ENCODE assay signal across 14 cellular contexts in genomic region chr18:61891874-61892273, GRCh38. TPM values are rescaled to one million over a fixed set of nuclear protein-coding genes. Genes with fewer than 3 reads are reported as not detected.
DNase-seq lines count a peak whose midpoint lies in the region; ATAC-seq and TF ChIP-seq lines count a peak whose summit lies in the region.
"Had no signal": no experiment of that assay in that cellular context is flagged by ENCODE, and none has a peak within 500 bp of the region (broad histone marks: within the 10 kb centered on the region; RNA-seq: fewer than 3 reads in every experiment).

No MANE protein-coding gene starts in this region.

- TF ChIP-seq RAD21 in SK-N-SH (IDR thresholded peaks at IDR 0.05; ENCODE audit: low read length) = no peak; the same call in 1 of the 2 replicates

- H3K9ac ChIP-seq in SK-N-SH (peak overlapping the region; percentile 87; the same call in 1 of the 2 replicates), fibroblast of lung (ENCODE audit: insufficient read depth, low read length) (no peak overlapping the region)
- H3K9ac ChIP-seq: BLaER1 had no signal

- H3K27ac Mint-ChIP-seq in osteocyte (ENCODE audit: unreplicated experiment) = peak overlapping the region; percentile 87
- H3K27ac Mint-ChIP-seq in activated CD4-positive, alpha-beta memory T cell treated with anti-CD3 and anti-CD28 coated beads for 36 hours = no peak overlapping the region

- TF ChIP-seq EP300 in SK-N-SH (IDR thresholded peaks at IDR 0.05; ENCODE audit: borderline replicate concordance in 1 of 2, low read depth in 1 of 2, low read length in 1 of 2) = peak in 1 of 2 experiments; percentile 43; a peak in 1 of 4 replicates

- H3K4me3 ChIP-seq in AG04450 (ENCODE audit: low read depth, low read length) = peak overlapping the region; percentile 14; the same call in 1 of the 2 replicates
- H3K4me3 ChIP-seq in SK-N-SH (ENCODE audit: low read depth in 2 of 2, low read length in 1 of 2) = peak overlapping the region; percentile 91 to 95
- peak overlapping the region in 3 of 4 experiments; percentile 70 to 94 (median 90) for H3K4me3 ChIP-seq in fibroblast of lung (replicated peaks in 1 of 4; ENCODE audit: control extremely low read depth in 1 of 4, insufficient read depth in 1 of 4, low read depth in 3 of 4, low read length in 4 of 4)

- no peaks in the 10 kb centered on the region for H3F3A ChIP-seq in SK-N-SH (replicated peaks; ENCODE audit: insufficient read depth)

- CTCF ChIA-PET in AG04450 (lab: Charles Lee) = no interaction called here
- CTCF ChIA-PET in SK-N-SH (lab: Yijun Ruan, JAX) = interaction anchor here (1.9 kb wide), 1 partner anchor 12 kb away, joined by 6 read pairs; no protein-coding TSS in a partner anchor
- CTCF ChIA-PET in activated CD4-positive, alpha-beta memory T cell treated with anti-CD3 and anti-CD28 coated beads for 36 hours (lab: Charles Lee) = no interaction called here

- intact Hi-C loops in activated CD4-positive, alpha-beta memory T cell treated with anti-CD3 and anti-CD28 coated beads for 36 hours (cut with micrococcal nuclease) = loop anchor here (2.0 to 10.0 kb wide), 3 partner anchors 257 to 337 kb away; partner anchors contain the start of genes PIGN and RELCH

- H3K9me3 ChIP-seq in AG04450 (ENCODE audit: control insufficient read depth, insufficient read depth, low read length) (no peaks in the 10 kb centered on the region), SK-N-SH (no peaks in the 10 kb centered on the region), fibroblast of lung (ENCODE audit: control insufficient read depth, insufficient read depth, low read depth, low read length) (no peaks in the 10 kb centered on the region)
- H3K9me3 ChIP-seq: BLaER1 had no signal

- H3K27me3 ChIP-seq in AG04450 (ENCODE audit: control insufficient read depth, insufficient read depth, low read length) (no peaks in the 10 kb centered on the region), SK-N-SH (ENCODE audit: insufficient read depth) (no peaks in the 10 kb centered on the region), fibroblast of lung (ENCODE audit: control insufficient read depth, insufficient read depth, low read length) (no peaks in the 10 kb centered on the region)

- no peaks in the 10 kb centered on the region for H3K27me3 Mint-ChIP-seq in osteocyte (ENCODE audit: unreplicated experiment)
- H3K27me3 Mint-ChIP-seq in activated CD4-positive, alpha-beta memory T cell treated with anti-CD3 and anti-CD28 coated beads for 36 hours = peaks cover 26% of the 10 kb centered on the region

- 27% methylated on average over 4 of the region's 4 CpGs for WGBS in SK-N-SH (ENCODE audit: low lambda C conversion rate)

- H3K36me3 ChIP-seq in SK-N-SH (replicated peaks in 1 of 2; ENCODE audit: control insufficient read depth in 1 of 2, insufficient read depth in 2 of 2, low read length in 1 of 2) (peaks cover 33 to 38% of the 10 kb centered on the region in 2 experiments), fibroblast of lung (ENCODE audit: control insufficient read depth, insufficient read depth, low read length) (no peaks in the 10 kb centered on the region)
- H3K36me3 ChIP-seq: BLaER1 had no signal

- POLR2A ChIA-PET in AG04450 (lab: Yijun Ruan, JAX) (no interaction called here), SK-N-SH (lab: Yijun Ruan, JAX) (interaction anchor here (3.2 kb wide), 1 partner anchor 36 kb away, joined by 22 read pairs; no protein-coding TSS in a partner anchor)
- POLR2A ChIA-PET in activated CD4-positive, alpha-beta memory T cell treated with anti-CD3 and anti-CD28 coated beads for 36 hours (lab: Charles Lee) = no interaction called here

- H3K9me2 ChIP-seq in SK-N-SH = no peaks in the 10 kb centered on the region

- H4K20me1 ChIP-seq in SK-N-SH (ENCODE audit: insufficient read depth) (peaks cover 53% of the 10 kb centered on the region), fibroblast of lung (ENCODE audit: control insufficient read depth, extremely low read depth, insufficient read depth, low read length) (no peaks in the 10 kb centered on the region)

- H3K4me2 ChIP-seq in SK-N-SH (peak overlapping the region; percentile 90), fibroblast of lung (ENCODE audit: extremely low read depth, insufficient read depth, low read length) (peak overlapping the region; percentile 94)

- H3K27ac ChIP-seq in AG04450 (ENCODE audit: low read depth, low read length) (no peak overlapping the region), SK-N-SH (ENCODE audit: low read depth in 2 of 2, low read length in 1 of 2) (peak overlapping the region; percentile 27 to 85; a peak in 2 of 4 replicates), fibroblast of lung (ENCODE audit: insufficient read depth, low read length) (no peak overlapping the region)
- H3K27ac ChIP-seq: BLaER1 had no signal

- H3K4me3 Mint-ChIP-seq in osteocyte (ENCODE audit: unreplicated experiment) = peak overlapping the region; percentile 96
- H3K4me3 Mint-ChIP-seq in activated CD4-positive, alpha-beta memory T cell treated with anti-CD3 and anti-CD28 coated beads for 36 hours = no peak overlapping the region

- H3K79me2 ChIP-seq in SK-N-SH (ENCODE audit: insufficient read depth) = peaks cover 72% of the 10 kb centered on the region
- peaks cover 51% of the 10 kb centered on the region for H3K79me2 ChIP-seq in fibroblast of lung (ENCODE audit: control insufficient read depth, insufficient read depth, low read length)

- TF ChIP-seq CTCF in AG04450 (IDR thresholded peaks at IDR 0.05; ENCODE audit: low read depth, low read length) = no peak
- TF ChIP-seq CTCF in SK-N-SH (IDR thresholded peaks at IDR 0.05) = 0 out of 2 replicates have a peak, but pooled peaks have one; percentile 21
- no peak for TF ChIP-seq CTCF in fibroblast of lung (conservative IDR thresholded peaks at IDR 0.05 in 1 of 2, IDR thresholded peaks at IDR 0.05 in 1 of 2; ENCODE audit: low read depth in 1 of 2, low read length in 2 of 2)
- TF ChIP-seq CTCF in osteocyte (IDR thresholded peaks at IDR 0.05) = no peak

- ATAC-seq in GM21381 (IDR thresholded peaks at IDR 0.05; ENCODE audit: unreplicated experiment) (no peak), HG03442 (IDR thresholded peaks at IDR 0.05; ENCODE audit: unreplicated experiment) (no peak)

- H3K4me1 ChIP-seq in SK-N-SH (ENCODE audit: control insufficient read depth in 1 of 2, insufficient read depth in 2 of 2, low read depth in 1 of 2, low read length in 1 of 2) (peaks cover 5 to 20% of the 10 kb centered on the region in 2 experiments; a peak in 3 of 4 replicates), fibroblast of lung (ENCODE audit: control insufficient read depth, extremely low read depth, insufficient read depth, low read length) (peaks cover 14% of the 10 kb centered on the region)

- H2AFZ ChIP-seq in SK-N-SH (ENCODE audit: low read depth) = no peak overlapping the region
- H2AFZ ChIP-seq in fibroblast of lung (ENCODE audit: low read length) = no peak overlapping the region

- peaks cover 36% of the 10 kb centered on the region for H3K36me3 Mint-ChIP-seq in osteocyte (ENCODE audit: unreplicated experiment)
- H3K36me3 Mint-ChIP-seq in activated CD4-positive, alpha-beta memory T cell treated with anti-CD3 and anti-CD28 coated beads for 36 hours = no peaks in the 10 kb centered on the region

- peaks cover 57% of the 10 kb centered on the region for H3K4me1 Mint-ChIP-seq in osteocyte (ENCODE audit: unreplicated experiment)
- peaks cover 8% of the 10 kb centered on the region for H3K4me1 Mint-ChIP-seq in activated CD4-positive, alpha-beta memory T cell treated with anti-CD3 and anti-CD28 coated beads for 36 hours (ENCODE audit: low read depth)

- DNase-seq in AG04450 (ENCODE audit: low read depth, low spot score) (no peak), SK-N-SH (peak; percentile 27), fibroblast of lung (ENCODE audit: low read depth in 2 of 2) (no peak), osteocyte (ENCODE audit: extremely low spot score, unreplicated experiment) (no peak), NCI-H1048 (lab: John Stamatoyannopoulos, UW) (no peak)
- DNase-seq in activated CD4-positive, alpha-beta memory T cell treated with anti-CD3 and anti-CD28 coated beads for 36 hours = no peak
- DNase-seq: activated CD4-positive, alpha-beta T cell treated with anti-CD3 and anti-CD28 coated beads, Interleukin-2, amount 50 U/mL, for 4 hours; activated gamma-delta T cell; KBM-7; NCI-H187; stimulated activated CD4-positive, alpha-beta T cell treated with anti-CD3 and anti-CD28 coated beads, Interleukin-12 subunit alpha, Interleukin-12 subunit beta, amount 100 ng/mL, for 4 hours had no signal

- H3K9me3 Mint-ChIP-seq in osteocyte (ENCODE audit: unreplicated experiment) = no peaks in the 10 kb centered on the region
- H3K9me3 Mint-ChIP-seq in activated CD4-positive, alpha-beta memory T cell treated with anti-CD3 and anti-CD28 coated beads for 36 hours = no peaks in the 10 kb centered on the region

TF ChIP-seq in SK-N-SH, 30 proteins besides CTCF, POLR2A, EP300 and RAD21 (continues in another document):
- TF ChIP-seq EZH2phosphoT487 (IDR thresholded peaks at IDR 0.05; ENCODE audit: borderline replicate concordance, low read depth) (no peak), RCOR1 (IDR thresholded peaks at IDR 0.05; ENCODE audit: low read length) (no peak), MXI1 (IDR thresholded peaks at IDR 0.05; ENCODE audit: low read depth, low read length) (no peak), TCF12 (IDR thresholded peaks at IDR 0.05) (peak; percentile 27; the same call in 1 of the 2 replicates), FOXM1 (IDR thresholded peaks at IDR 0.05; ENCODE audit: low read depth) (no peak), TEAD4 (IDR thresholded peaks at IDR 0.05; ENCODE audit: borderline replicate concordance, insufficient read depth) (no peak), IRF3 (IDR thresholded peaks at IDR 0.05; ENCODE audit: low read depth, low read length) (no peak), GABPA (IDR thresholded peaks at IDR 0.05; ENCODE audit: low read depth) (no peak)

RNA-seq across cellular contexts. Expression of gene RNF152, which starts 0.9 kb away (rescaled TPM):
- polyA plus RNA-seq in AG04450 (2011; rRNA removed) (5.0 and 7.4 TPM in 2 replicates), SK-N-SH (2012; rRNA removed) (6.6 and 7.9 TPM in 2 replicates), fibroblast of lung (18.3 and 20.0 TPM in 2 replicates)
- 38.8 and 50.1 TPM in 2 replicates for polyA minus RNA-seq in AG04450 (2011; rRNA and poly(A)+ RNA removed)
- polyA plus RNA-seq in SK-N-SH (2012; cell fraction: cytosol; rRNA removed) = 3.4 and 5.5 TPM in 2 replicates
- 4.3 and 5.7 TPM in 2 replicates for polyA plus RNA-seq in SK-N-SH (2012; cell fraction: nucleus; rRNA removed)
- total RNA-seq in fibroblast of lung (15.2 and 24.4 TPM in 2 replicates), osteocyte (70.0 and 76.4 TPM in 2 replicates)
- polyA plus RNA-seq in fibroblast of lung (2012) = 10.3 and 11.2 TPM in 2 replicates
- 74.0 and 127 TPM in 2 replicates for polyA minus RNA-seq in fibroblast of lung (ENCODE audit: low replicate concordance)
- total RNA-seq in activated CD4-positive, alpha-beta memory T cell treated with anti-CD3 and anti-CD28 coated beads for 36 hours = under 1 TPM; 0.12 to 0.26 TPM

Comparison
In these comparisons a context has a peak if more than half of its experiments do, and no peak if none do; other contexts are left out.
1. H3K27ac ChIP-seq: peak in SK-N-SH (2 of 2); none in AG04450 (single experiment) and fibroblast of lung (single experiment).
2. H3K4me3 ChIP-seq: peak in every context shown above with its lines; median percentile 93 in SK-N-SH; 90 in fibroblast of lung; 14 in AG04450.
3. RNA of gene RNF152, which starts 0.9 kb away (total RNA-seq): 70.0 to 76.4 TPM in osteocyte and 15.2 to 24.4 TPM in fibroblast of lung; 0.12 to 0.26 TPM in activated CD4-positive, alpha-beta memory T cell treated with anti-CD3 and anti-CD28 coated beads for 36 hours; every median in the first group is over 10 times any median in the second.